ENCODE assay signal across 12 cellular contexts in genomic region chr4:169315530-169316306, GRCh38.
DNase-seq lines count a peak whose midpoint lies in the region; ATAC-seq and TF ChIP-seq lines count a peak whose summit lies in the region.
"Had no signal": no experiment of that assay in that cellular context is flagged by ENCODE, and none has a peak within 500 bp of the region (broad histone marks: within the 10 kb centered on the region; RNA-seq: fewer than 3 reads in every experiment).

No MANE protein-coding gene starts in this region.

- no peak for TF ChIP-seq CTCF in nephron progenitor cell (IDR thresholded peaks at IDR 0.05)

- ATAC-seq in HG02938 (IDR thresholded peaks at IDR 0.05; ENCODE audit: unreplicated experiment) (no peak), HG02798 (IDR thresholded peaks at IDR 0.05; ENCODE audit: poor library complexity, unreplicated experiment) (no peak)

- DNase-seq in DMS79 treated with DMSO at 0.1 percent for 48 hours (lab: John Stamatoyannopoulos, UW) (peak; percentile 23), NCI-H524 (lab: John Stamatoyannopoulos, UW) (peak; percentile 24 to 63), epithelial cell of prostate (ENCODE audit: low read depth, low spot score) (no peak), nephron progenitor cell (peak; percentile 3), OCI-M2 (lab: John Stamatoyannopoulos, UW; ENCODE audit: unreplicated experiment) (no peak)
- DNase-seq in activated effector memory CD4-positive, alpha-beta T cell treated with anti-CD3 and anti-CD28 coated beads, Interleukin-2, amount 50 U/mL, for 16 hours: no peak
- DNase-seq: activated naive CD4-positive, alpha-beta T cell treated with anti-CD3 and anti-CD28 coated beads for 36 hours; glutamatergic neuron; NCI-H1930 had no signal

- H3K27ac ChIP-seq in epithelial cell of prostate: peak overlapping the region; percentile 34

- H3K27ac Mint-ChIP-seq in nephron progenitor cell: no peak overlapping the region
- H3K27ac Mint-ChIP-seq: activated naive CD4-positive, alpha-beta T cell treated with anti-CD3 and anti-CD28 coated beads for 36 hours; progenitor cell of endocrine pancreas had no signal

- peaks cover 19% of the 10 kb centered on the region for H3K4me1 Mint-ChIP-seq in nephron progenitor cell

- H3K27me3 Mint-ChIP-seq in nephron progenitor cell (ENCODE audit: low read depth, poor library complexity): peaks cover 4% of the 10 kb centered on the region
- H3K27me3 Mint-ChIP-seq: progenitor cell of endocrine pancreas had no signal

- no peak overlapping the region for H3K4me3 Mint-ChIP-seq in nephron progenitor cell
- H3K4me3 Mint-ChIP-seq: activated naive CD4-positive, alpha-beta T cell treated with anti-CD3 and anti-CD28 coated beads for 36 hours had no signal

- H3K36me3 Mint-ChIP-seq in nephron progenitor cell (ENCODE audit: low read depth): no peaks in the 10 kb centered on the region

- H3K9me3 Mint-ChIP-seq in nephron progenitor cell: peaks cover 21% of the 10 kb centered on the region
- H3K9me3 Mint-ChIP-seq: activated naive CD4-positive, alpha-beta T cell treated with anti-CD3 and anti-CD28 coated beads for 36 hours had no signal

Comparison
In these comparisons a context has a peak if more than half of its experiments do, and no peak if none do; other contexts are left out.
1. DNase-seq: peak in DMS79 treated with DMSO at 0.1 percent for 48 hours (single experiment), NCI-H524 (2 of 2) and nephron progenitor cell (single experiment); none in epithelial cell of prostate (single experiment), OCI-M2 (single experiment) and activated effector memory CD4-positive, alpha-beta T cell treated with anti-CD3 and anti-CD28 coated beads, Interleukin-2, amount 50 U/mL, for 16 hours (single experiment).